ENCODE assay signal across 7 cellular contexts in the genomic region with DNA sequence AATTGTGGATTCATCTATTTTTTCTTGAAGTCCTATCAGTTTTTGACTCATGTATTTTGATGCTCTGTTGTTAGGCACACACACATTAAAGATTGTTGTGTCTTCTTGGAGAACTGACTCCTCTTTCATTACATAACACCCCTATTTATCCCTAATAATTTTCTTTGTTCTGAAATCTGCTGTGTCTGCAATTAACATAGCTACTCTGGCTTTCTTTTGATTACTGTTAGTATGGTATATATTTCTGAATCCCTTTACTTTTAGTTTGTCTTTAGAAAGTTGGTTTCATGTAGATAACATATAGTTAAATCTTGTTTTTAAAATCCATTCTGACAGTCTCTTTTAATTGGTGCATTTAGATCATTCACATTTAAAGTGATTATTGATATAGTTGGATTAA.
"Had no signal": no experiment of that assay in that cellular context is flagged by ENCODE, and none has a peak within 500 bp of the region (broad histone marks: within the 10 kb centered on the region; RNA-seq: fewer than 3 reads in every experiment).

No MANE protein-coding gene starts in this region.

- H3K27ac ChIP-seq: GM23248 had no signal

- H3K9me3 ChIP-seq: HAP-1 had no signal

- H3K36me3 ChIP-seq: HAP-1 had no signal

- DNase-seq: GM23248, GOT3, H7, KG1 had no signal

- ATAC-seq: HCT116 had no signal

- H3K4me3 ChIP-seq: GM23248, HAP-1 had no signal

- H2AFZ ChIP-seq: GM23248 had no signal

- FAIRE-seq: HTR-8/SVneo had no signal

- H3K9ac ChIP-seq: GM23248 had no signal
